Comparison of ENCODE assay signal across 8 cellular contexts in genomic region chr6:26312501-26313390, GRCh38. TPM values are rescaled to one million over a fixed set of nuclear protein-coding genes. Genes with fewer than 3 reads are reported as not detected.
A peak's percentile ranks its signal among the peaks of the same experiment; 100 is the strongest.
DNase-seq lines count a peak whose midpoint lies in the region; ATAC-seq, FAIRE-seq and TF ChIP-seq lines count a peak whose summit lies in the region.

No MANE protein-coding gene starts in this region.

- no peak for TF ChIP-seq RAD21 in A549 (conservative IDR thresholded peaks at IDR 0.05 in 1 of 2, IDR thresholded peaks at IDR 0.05 in 1 of 2)

- peaks cover 16% of the 10 kb centered on the region for H3K4me1 ChIP-seq in A549

- H3K4me2 ChIP-seq in A549: peak overlapping the region; percentile 95

- no peak for TF ChIP-seq POLR2A in A549 (IDR thresholded peaks at IDR 0.05; ENCODE audit: low read length)

- H3K9me3 ChIP-seq in A549: no peaks in the 10 kb centered on the region

- H3K4me1 Mint-ChIP-seq in neural crest cell: peaks cover 29% of the 10 kb centered on the region
- peaks cover 48% of the 10 kb centered on the region for H3K4me1 Mint-ChIP-seq in stimulated activated naive CD8-positive, alpha-beta T cell treated with anti-CD3 and anti-CD28 coated beads, Interleukin-15, amount 100 ng/mL, for 72 hours

- H3K27ac Mint-ChIP-seq in neural crest cell (ENCODE audit: unreplicated experiment): peak overlapping the region; percentile 44
- peak overlapping the region; percentile 47 to 99 for H3K27ac Mint-ChIP-seq in stimulated activated naive CD8-positive, alpha-beta T cell treated with anti-CD3 and anti-CD28 coated beads, Interleukin-15, amount 100 ng/mL, for 72 hours

- FAIRE-seq in A549 (lab: Jason Lieb, UNC) (no peak), RCC 7860 (lab: Jason Lieb, UNC) (peak; percentile 71)

- H3K36me3 Mint-ChIP-seq in neural crest cell (ENCODE audit: low read depth): peaks cover 6% of the 10 kb centered on the region

- peak in 1 of 2 experiments; percentile 91 for DNase-seq in A549 (ENCODE audit: low read depth in 1 of 2, low spot score in 1 of 2)
- DNase-seq in KG1 (lab: John Stamatoyannopoulos, UW): peak; percentile 90
- DNase-seq in RCC 7860 (ENCODE audit: low spot score): peak; percentile 97
- DNase-seq in activated T-helper 1 cell treated with anti-CD3 and anti-CD28 coated beads, Interleukin-2, amount 50 U/mL, for 16 hours (ENCODE audit: low read depth in 1 of 2, low spot score in 1 of 2): peak; percentile 64 to 67
- DNase-seq in fibroblast of pulmonary artery (ENCODE audit: low read depth): peak; percentile 84
- peak; percentile 75 for DNase-seq in neural crest cell (ENCODE audit: low read depth, low spot score)
- peak; percentile 78 to 90 for DNase-seq in stimulated activated naive CD8-positive, alpha-beta T cell treated with anti-CD3 and anti-CD28 coated beads, Interleukin-15, amount 100 ng/mL, for 72 hours

- CTCF ChIA-PET in A549 (lab: Yijun Ruan, JAX): interaction anchor here (1.9 kb wide), 1 partner anchor 10 kb away, joined by 6 read pairs; no protein-coding TSS in a partner anchor

- no peaks in the 10 kb centered on the region for H3K9me3 Mint-ChIP-seq in neural crest cell
- no peaks in the 10 kb centered on the region for H3K9me3 Mint-ChIP-seq in stimulated activated naive CD8-positive, alpha-beta T cell treated with anti-CD3 and anti-CD28 coated beads, Interleukin-15, amount 100 ng/mL, for 72 hours

- POLR2A ChIA-PET in A549 (lab: Yijun Ruan, JAX): interaction anchor here (0.5 to 1.2 kb wide), 3 partner anchors 28 to 1578 kb away, joined by 3 to 4 read pairs (median 3); a partner anchor contains a TSS

- peak overlapping the region; percentile 54 to 76 for H3K27ac ChIP-seq in A549

- no peak for TF ChIP-seq CTCF in A549 (IDR thresholded peaks at IDR 0.05)
- TF ChIP-seq CTCF in fibroblast of pulmonary artery (IDR thresholded peaks at IDR 0.05; ENCODE audit: low read length, missing control alignments): no peak
- TF ChIP-seq CTCF in neural crest cell (conservative IDR thresholded peaks at IDR 0.05): no peak

- H3K4me3 ChIP-seq in A549 (peak overlapping the region; percentile 69), fibroblast of pulmonary artery (replicated peaks; ENCODE audit: low read depth, low read length) (peak overlapping the region; percentile 62)

- TF ChIP-seq EP300 in A549 (IDR thresholded peaks at IDR 0.05): no peak

- peaks cover 52% of the 10 kb centered on the region for H3K27me3 Mint-ChIP-seq in neural crest cell (ENCODE audit: low read depth)
- no peaks in the 10 kb centered on the region for H3K27me3 Mint-ChIP-seq in stimulated activated naive CD8-positive, alpha-beta T cell treated with anti-CD3 and anti-CD28 coated beads, Interleukin-15, amount 100 ng/mL, for 72 hours

- H3K4me3 Mint-ChIP-seq in neural crest cell: peak overlapping the region; percentile 93
- H3K4me3 Mint-ChIP-seq in stimulated activated naive CD8-positive, alpha-beta T cell treated with anti-CD3 and anti-CD28 coated beads, Interleukin-15, amount 100 ng/mL, for 72 hours: peak overlapping the region; percentile 83 to 87

- ATAC-seq in A549 (peak; percentile 81 to 82), GM19023 (IDR thresholded peaks at IDR 0.05; ENCODE audit: unreplicated experiment) (peak; percentile 52)
- peak; percentile 83 for ATAC-seq in stimulated activated naive CD8-positive, alpha-beta T cell treated with anti-CD3 and anti-CD28 coated beads, Interleukin-15, amount 100 ng/mL, for 72 hours

- under 1% methylated on average over 34 of the region's 34 CpGs for WGBS in A549 (ENCODE audit: missing lambda C conversion rate)

TF ChIP-seq in A549, 52 proteins besides CTCF, POLR2A, EP300 and RAD21:
- TF ChIP-seq HDAC2 (IDR thresholded peaks at IDR 0.05): no peak
- TF ChIP-seq CBX2 (IDR thresholded peaks at IDR 0.05; ENCODE audit: borderline replicate concordance, low read depth): no peak
- TF ChIP-seq SMC3 (IDR thresholded peaks at IDR 0.05): 0 out of 3 replicates have a peak, but pooled peaks have one; percentile 13
- TF ChIP-seq CHD4 (IDR thresholded peaks at IDR 0.05; ENCODE audit: borderline replicate concordance): 0 out of 2 replicates have a peak, but pooled peaks have one; percentile 27
- TF ChIP-seq CEBPB (IDR thresholded peaks at IDR 0.05): peak in 1 of 2 experiments; percentile 28; a peak in 1 of 4 replicates
- 0 out of 2 replicates have a peak, but pooled peaks have one; percentile 11 for TF ChIP-seq E2F6 (IDR thresholded peaks at IDR 0.05; ENCODE audit: borderline replicate concordance, low read depth)
- TF ChIP-seq HES2 (IDR thresholded peaks at IDR 0.05): no peak
- TF ChIP-seq ZSCAN20 (CRISPR knock-in tag; IDR thresholded peaks at IDR 0.05): 0 out of 2 replicates have a peak, but pooled peaks have one; percentile 14
- peak; percentile 65 for TF ChIP-seq SREBF2 (IDR thresholded peaks at IDR 0.05)
- no peak for TF ChIP-seq JUNB (IDR thresholded peaks at IDR 0.05)
- no peak for TF ChIP-seq TFCP2L1 (CRISPR knock-in tag; IDR thresholded peaks at IDR 0.05)
- no peak for TF ChIP-seq NPAS2 (CRISPR knock-in tag; IDR thresholded peaks at IDR 0.05; ENCODE audit: borderline replicate concordance)
- no peak for TF ChIP-seq EHMT2 (IDR thresholded peaks at IDR 0.05; ENCODE audit: low read depth)
- TF ChIP-seq FOSL2 (IDR thresholded peaks at IDR 0.05): no peak
- TF ChIP-seq FOSL2 (CRISPR knock-in tag; IDR thresholded peaks at IDR 0.05): no peak
- TF ChIP-seq MAX (IDR thresholded peaks at IDR 0.05): peak; percentile 66
- no peak for TF ChIP-seq ELK1 (IDR thresholded peaks at IDR 0.05; ENCODE audit: low read depth, low read length)
- TF ChIP-seq JUN (IDR thresholded peaks at IDR 0.05): peak in 1 of 2 experiments; percentile 64; a peak in 1 of 5 replicates
- no peak for TF ChIP-seq HEYL (CRISPR knock-in tag; IDR thresholded peaks at IDR 0.05)

RNA-seq across cellular contexts. Expression of gene BTN3A2, which starts 52.3 kb away (rescaled TPM):
- polyA plus RNA-seq in A549 (2011; rRNA removed) (13.4 and 13.5 TPM in 2 replicates), A549 (2017; fragmentation: RNase III; extraction: RNeasy Plus Mini Kit Qiagen cat#74134 plus additional on column Dnase treatment) (4.2 to 5.1 TPM (median 4.8 TPM) in 3 replicates)
- 4.3 and 5.5 TPM in 2 replicates for polyA plus RNA-seq in A549 (2012; cell fraction: cytosol; rRNA removed)
- polyA plus RNA-seq in A549 (2012; cell fraction: nucleus; rRNA removed): 3.3 and 4.1 TPM in 2 replicates
- 4.9 and 11.7 TPM in 2 replicates for polyA minus RNA-seq in A549 (2011; rRNA and poly(A)+ RNA removed)
- total RNA-seq in neural crest cell: 9.6 and 12.5 TPM in 2 replicates
